18 cellular contexts compared by ENCODE assay signal in genomic region chr18:37364237-37364636, GRCh38.
A peak's percentile ranks its signal among the peaks of the same experiment; 100 is the strongest.
DNase-seq lines count a peak whose midpoint lies in the region; ATAC-seq and TF ChIP-seq lines count a peak whose summit lies in the region.
"Had no signal": no experiment of that assay in that cellular context is flagged by ENCODE, and none has a peak within 500 bp of the region (broad histone marks: within the 10 kb centered on the region; RNA-seq: fewer than 3 reads in every experiment).

No MANE protein-coding gene starts in this region.

- H3K4me3 ChIP-seq in CD4-positive, alpha-beta memory T cell (ENCODE audit: low read length in 2 of 2), result no peak overlapping the region
- H3K4me3 ChIP-seq: SJSA1 had no signal

- no peaks in the 10 kb centered on the region for H3K9me3 ChIP-seq in CD4-positive, alpha-beta memory T cell (ENCODE audit: control insufficient read depth in 1 of 2, low read length in 2 of 2)
- H3K9me3 ChIP-seq: SJSA1 had no signal

- H3K27me3 Mint-ChIP-seq in CD4-positive, alpha-beta memory T cell, result peaks cover 18 to 23% of the 10 kb centered on the region in 2 donors

- DNase-seq in Ammon's horn (ENCODE audit: low spot score), result peak; percentile 35
- DNase-seq in globus pallidus (ENCODE audit: low spot score), result peak; percentile 20
- peak; percentile 35 for DNase-seq in midbrain (lab: John Stamatoyannopoulos, UW)
- no peak for DNase-seq in Kasumi-1 (lab: John Stamatoyannopoulos, UW)
- no peak for DNase-seq in CD4-positive, alpha-beta memory T cell
- DNase-seq in activated CD4-positive, alpha-beta T cell treated with anti-CD3 and anti-CD28 coated beads for 48 hours, result no peak
- DNase-seq: activated CD4-positive, CD25-positive, alpha-beta regulatory T cell treated with anti-CD3 and anti-CD28 coated beads, Interleukin-2, amount 50 U/mL, for 72 hours; activated CD8-positive, alpha-beta memory T cell treated with anti-CD3 and anti-CD28 coated beads, Interleukin-2, amount 10 ng/mL, durations not matched to agents 7 days and 5 days; amniotic stem cell; endodermal cell; IMR-90; NCI-H1417; NCI-H446 treated with DMSO at 0.1 percent for 48 hours; nephron progenitor cell; retina had no signal

- no peak for TF ChIP-seq EP300 in Ishikawa (IDR thresholded peaks at IDR 0.05; ENCODE audit: borderline replicate concordance)

- H3K27ac Mint-ChIP-seq in CD4-positive, alpha-beta memory T cell, result no peak overlapping the region
- H3K27ac Mint-ChIP-seq: activated CD8-positive, alpha-beta memory T cell treated with anti-CD3 and anti-CD28 coated beads, Interleukin-2, amount 10 ng/mL, durations not matched to agents 7 days and 5 days; endodermal cell; nephron progenitor cell had no signal

- POLR2A ChIA-PET in CD4-positive, alpha-beta memory T cell (lab: Charles Lee; ENCODE audit: partially characterized antibody), result no interaction called here

- TF ChIP-seq RAD21 in Ishikawa (IDR thresholded peaks at IDR 0.05; ENCODE audit: low read depth), result no peak

- H3K36me3 ChIP-seq in CD4-positive, alpha-beta memory T cell (ENCODE audit: insufficient read depth, low read length), result no peaks in the 10 kb centered on the region
- H3K36me3 ChIP-seq: SJSA1 had no signal

- no peak overlapping the region for H3K4me3 Mint-ChIP-seq in CD4-positive, alpha-beta memory T cell
- H3K4me3 Mint-ChIP-seq: activated CD8-positive, alpha-beta memory T cell treated with anti-CD3 and anti-CD28 coated beads, Interleukin-2, amount 10 ng/mL, durations not matched to agents 7 days and 5 days; endodermal cell; nephron progenitor cell had no signal

- H3K9me3 Mint-ChIP-seq in CD4-positive, alpha-beta memory T cell, result peaks cover 0 to 3% (median 0%) of the 10 kb centered on the region in 8 donors
- H3K9me3 Mint-ChIP-seq: endodermal cell, nephron progenitor cell had no signal

- CTCF ChIA-PET in CD4-positive, alpha-beta memory T cell (lab: Charles Lee; ENCODE audit: partially characterized antibody), result no interaction called here

- ATAC-seq in HG02798 (IDR thresholded peaks at IDR 0.05; ENCODE audit: poor library complexity, unreplicated experiment), result no peak
- ATAC-seq: activated CD8-positive, alpha-beta memory T cell treated with anti-CD3 and anti-CD28 coated beads, Interleukin-2, amount 10 ng/mL, durations not matched to agents 7 days and 5 days had no signal

- H3K27me3 ChIP-seq in CD4-positive, alpha-beta memory T cell (ENCODE audit: insufficient read depth, low read length), result no peaks in the 10 kb centered on the region
- H3K27me3 ChIP-seq: SJSA1 had no signal

- H3K36me3 Mint-ChIP-seq in CD4-positive, alpha-beta memory T cell, result no peaks in the 10 kb centered on the region
- H3K36me3 Mint-ChIP-seq: activated CD8-positive, alpha-beta memory T cell treated with anti-CD3 and anti-CD28 coated beads, Interleukin-2, amount 10 ng/mL, durations not matched to agents 7 days and 5 days had no signal

- peaks cover 0 to 2% (median under 1%) of the 10 kb centered on the region in 4 donors for H3K4me1 Mint-ChIP-seq in CD4-positive, alpha-beta memory T cell
- H3K4me1 Mint-ChIP-seq: activated CD8-positive, alpha-beta memory T cell treated with anti-CD3 and anti-CD28 coated beads, Interleukin-2, amount 10 ng/mL, durations not matched to agents 7 days and 5 days had no signal

- no peak overlapping the region for H3K27ac ChIP-seq in CD4-positive, alpha-beta memory T cell (ENCODE audit: low read depth, low read length)
- H3K27ac ChIP-seq: SJSA1 had no signal

- no peaks in the 10 kb centered on the region for H3K4me1 ChIP-seq in CD4-positive, alpha-beta memory T cell (ENCODE audit: insufficient read depth, low read length)
- H3K4me1 ChIP-seq: SJSA1 had no signal

- intact Hi-C loops in CD4-positive, alpha-beta memory T cell (cut with micrococcal nuclease), result no loop called here

TF ChIP-seq in Ishikawa, 13 proteins besides CTCF, POLR2A, EP300 and RAD21:
- TF ChIP-seq NFIC (IDR thresholded peaks at IDR 0.05), result no peak
- no peak for TF ChIP-seq YY1 (IDR thresholded peaks at IDR 0.05; ENCODE audit: low read depth)
- TF ChIP-seq TCF12 (IDR thresholded peaks at IDR 0.05; ENCODE audit: low read depth), result no peak
- no peak for TF ChIP-seq MAX (IDR thresholded peaks at IDR 0.05)
- TF ChIP-seq, protein P1, sequence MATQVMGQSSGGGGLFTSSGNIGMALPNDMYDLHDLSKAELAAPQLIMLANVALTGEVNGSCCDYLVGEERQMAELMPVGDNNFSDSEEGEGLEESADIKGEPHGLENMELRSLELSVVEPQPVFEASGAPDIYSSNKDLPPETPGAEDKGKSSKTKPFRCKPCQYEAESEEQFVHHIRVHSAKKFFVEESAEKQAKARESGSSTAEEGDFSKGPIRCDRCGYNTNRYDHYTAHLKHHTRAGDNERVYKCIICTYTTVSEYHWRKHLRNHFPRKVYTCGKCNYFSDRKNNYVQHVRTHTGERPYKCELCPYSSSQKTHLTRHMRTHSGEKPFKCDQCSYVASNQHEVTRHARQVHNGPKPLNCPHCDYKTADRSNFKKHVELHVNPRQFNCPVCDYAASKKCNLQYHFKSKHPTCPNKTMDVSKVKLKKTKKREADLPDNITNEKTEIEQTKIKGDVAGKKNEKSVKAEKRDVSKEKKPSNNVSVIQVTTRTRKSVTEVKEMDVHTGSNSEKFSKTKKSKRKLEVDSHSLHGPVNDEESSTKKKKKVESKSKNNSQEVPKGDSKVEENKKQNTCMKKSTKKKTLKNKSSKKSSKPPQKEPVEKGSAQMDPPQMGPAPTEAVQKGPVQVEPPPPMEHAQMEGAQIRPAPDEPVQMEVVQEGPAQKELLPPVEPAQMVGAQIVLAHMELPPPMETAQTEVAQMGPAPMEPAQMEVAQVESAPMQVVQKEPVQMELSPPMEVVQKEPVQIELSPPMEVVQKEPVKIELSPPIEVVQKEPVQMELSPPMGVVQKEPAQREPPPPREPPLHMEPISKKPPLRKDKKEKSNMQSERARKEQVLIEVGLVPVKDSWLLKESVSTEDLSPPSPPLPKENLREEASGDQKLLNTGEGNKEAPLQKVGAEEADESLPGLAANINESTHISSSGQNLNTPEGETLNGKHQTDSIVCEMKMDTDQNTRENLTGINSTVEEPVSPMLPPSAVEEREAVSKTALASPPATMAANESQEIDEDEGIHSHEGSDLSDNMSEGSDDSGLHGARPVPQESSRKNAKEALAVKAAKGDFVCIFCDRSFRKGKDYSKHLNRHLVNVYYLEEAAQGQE (IDR thresholded peaks at IDR 0.05; ENCODE audit: low read depth), result no peak
- TF ChIP-seq TEAD4 (IDR thresholded peaks at IDR 0.05), result peak; percentile 26; the same call in 1 of the 2 replicates

Comparison
In these comparisons a context has a peak if more than half of its experiments do, and no peak if none do; other contexts are left out.
1. DNase-seq: peak in Ammon's horn (single experiment), globus pallidus (single experiment) and midbrain (single experiment); none in Kasumi-1 (0 of 2), CD4-positive, alpha-beta memory T cell (0 of 5) and activated CD4-positive, alpha-beta T cell treated with anti-CD3 and anti-CD28 coated beads for 48 hours (single experiment).